Comparison of ENCODE assay signal across 8 cellular contexts in the genomic region with DNA sequence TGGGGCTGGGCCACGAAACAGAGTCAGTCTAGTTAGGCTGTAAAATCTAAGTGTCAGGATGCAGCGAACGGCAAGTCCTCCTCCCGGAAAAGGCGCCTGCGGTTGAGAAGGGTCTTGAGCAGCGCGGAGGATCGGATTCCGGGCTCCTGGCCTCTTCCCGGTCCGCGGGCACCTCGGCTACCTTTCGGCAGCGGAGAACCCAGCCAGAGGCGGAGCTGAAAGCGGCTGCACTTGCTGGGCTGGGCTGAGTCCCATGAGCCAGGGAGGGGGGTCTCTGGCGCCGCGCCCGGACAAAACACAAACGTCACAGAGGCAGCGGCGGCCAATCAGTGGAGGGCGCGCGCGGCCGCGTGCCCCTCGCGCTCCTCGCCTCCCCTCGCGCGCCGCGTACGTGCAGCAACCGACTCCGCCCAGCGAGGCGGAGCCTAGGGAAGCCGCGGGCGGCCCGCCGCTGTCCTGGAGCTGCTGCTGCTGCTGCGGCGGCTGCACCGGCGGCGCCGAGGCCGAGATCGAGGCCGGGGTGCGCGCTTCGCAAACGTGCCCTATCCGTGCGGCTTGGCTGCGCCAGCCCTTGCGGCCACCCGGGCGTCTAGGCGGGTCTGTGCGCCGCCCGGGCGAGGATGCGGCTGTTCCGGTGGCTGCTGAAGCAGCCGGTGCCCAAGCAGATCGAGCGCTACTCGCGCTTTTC. TPM values are rescaled to one million over a fixed set of nuclear protein-coding genes. Genes with fewer than 3 reads are reported as not detected.
A peak's percentile ranks its signal among the peaks of the same experiment; 100 is the strongest.
DNase-seq lines count a peak whose midpoint lies in the region; ATAC-seq and TF ChIP-seq lines count a peak whose summit lies in the region.

TSS of gene PDK3 (plus strand) at position 451 of the 688 bp plus-strand sequence. CDS start at position 621, 170 bp downstream.

- peak; percentile 86 for ATAC-seq in HG02870 (IDR thresholded peaks at IDR 0.05; ENCODE audit: unreplicated experiment)

- intact Hi-C loops in left ventricle myocardium inferior (cut with micrococcal nuclease): no loop called here
- intact Hi-C loops in prostate gland (cut with DNase I): no loop called here

- in situ Hi-C loops in GM13977 (cut with MboI; ENCODE audit: low pct_unique_long_range_greater_than_20kb, low sequenced_read_pairs, unreplicated experiment): no loop called here

- no peaks in the 10 kb centered on the region for H3K27me3 ChIP-seq in left ventricle myocardium inferior (ENCODE audit: low read depth)
- no peaks in the 10 kb centered on the region for H3K27me3 ChIP-seq in prostate gland (replicated peaks; ENCODE audit: insufficient read depth)

- peak; percentile 92 for TF ChIP-seq POLR2A in prostate gland (IDR thresholded peaks at IDR 0.05)

- TF ChIP-seq CTCF in GM13977 (IDR thresholded peaks at IDR 0.05; ENCODE audit: extremely low read depth, insufficient read depth, missing control alignments): no peak
- TF ChIP-seq CTCF in left ventricle myocardium inferior (IDR thresholded peaks at IDR 0.05; ENCODE audit: borderline replicate concordance): no peak
- no peak for TF ChIP-seq CTCF in prostate gland (IDR thresholded peaks at IDR 0.05)

- H3K27ac ChIP-seq in left ventricle myocardium inferior (replicated peaks): peak within 1 kb of the TSS; percentile 81
- H3K27ac ChIP-seq in prostate gland: peak within 1 kb of the TSS; percentile 77 to 82

- 0% methylated on average over 7 of the region's 80 CpGs for WGBS in prostate gland

- H3K36me3 ChIP-seq in left ventricle myocardium inferior (no peaks in the 10 kb centered on the region), prostate gland (no peaks in the 10 kb centered on the region)

- H3K4me1 ChIP-seq in left ventricle myocardium inferior (peaks cover 25% of the 10 kb centered on the region), prostate gland (replicated peaks) (no peaks in the 10 kb centered on the region)

- H3K4me3 ChIP-seq in left ventricle myocardium inferior (peak within 1 kb of the TSS; percentile 81), prostate gland (peak within 1 kb of the TSS; percentile 56 to 66)

- DNase-seq in GM13977 (ENCODE audit: low spot score): peak; percentile 87
- DNase-seq in NCI-H146 (lab: John Stamatoyannopoulos, UW): peak; percentile 90
- peak; percentile 77 to 90 (median 83) for DNase-seq in T-helper 1 cell
- DNase-seq in amniotic epithelial cell (ENCODE audit: low read depth): peak; percentile 72
- peak; percentile 92 for DNase-seq in left ventricle myocardium inferior
- peak; percentile 78 for DNase-seq in prostate gland (ENCODE audit: low spot score)
- peak; percentile 91 for DNase-seq in ureter (ENCODE audit: low spot score)

- H3K9me3 ChIP-seq in left ventricle myocardium inferior (replicated peaks): no peaks in the 10 kb centered on the region
- H3K9me3 ChIP-seq in prostate gland: no peaks in the 10 kb centered on the region

RNA-seq across cellular contexts. Expression of gene PDK3, which starts in this region (rescaled TPM):
- 10.7 TPM for total RNA-seq in left ventricle myocardium inferior
- 10 to 100 TPM; 41.6 to 54.3 TPM for total RNA-seq in prostate gland
- total RNA-seq in ureter: 22.7 TPM

Comparison
In these comparisons a context has a peak if more than half of its experiments do, and no peak if none do; other contexts are left out.
1. Peak in every context shown above with its lines: DNase-seq, ATAC-seq, H3K4me3 ChIP-seq and H3K27ac ChIP-seq.